13 cellular contexts compared by ENCODE assay signal in genomic region chr3:125231895-125232294, GRCh38. TPM values are rescaled to one million over a fixed set of nuclear protein-coding genes. Genes with fewer than 3 reads are reported as not detected.
DNase-seq lines count a peak whose midpoint lies in the region; ATAC-seq, FAIRE-seq and TF ChIP-seq lines count a peak whose summit lies in the region.
"Had no signal": no experiment of that assay in that cellular context is flagged by ENCODE, and none has a peak within 500 bp of the region (broad histone marks: within the 10 kb centered on the region; RNA-seq: fewer than 3 reads in every experiment).

No MANE protein-coding gene starts in this region.

- TF ChIP-seq RAD21 in A549 (conservative IDR thresholded peaks at IDR 0.05 in 1 of 2, IDR thresholded peaks at IDR 0.05 in 1 of 2), result no peak

- H3K36me3 ChIP-seq in adipocyte (ENCODE audit: control insufficient read depth, insufficient read depth, low read length, severe bottlenecking) (peaks cover 18% of the 10 kb centered on the region), mesendoderm (ENCODE audit: control insufficient read depth, insufficient read depth, low read length) (no peaks in the 10 kb centered on the region)
- H3K36me3 ChIP-seq: ovary had no signal

- POLR2A ChIA-PET in A549 (lab: Yijun Ruan, JAX), result no interaction called here

- no peak overlapping the region for H2BK15ac ChIP-seq in mesendoderm (replicated peaks; ENCODE audit: low read depth)

- H3K18ac ChIP-seq in mesendoderm (ENCODE audit: low read length), result no peak overlapping the region

- peaks cover 13% of the 10 kb centered on the region; the same call in 2 of the 3 replicates for H3K4me1 ChIP-seq in A549
- peaks cover 36% of the 10 kb centered on the region for H3K4me1 ChIP-seq in adipocyte (ENCODE audit: control insufficient read depth, insufficient read depth, low read length)
- H3K4me1 ChIP-seq in mesendoderm (ENCODE audit: control insufficient read depth, low read depth, low read length), result peaks cover 3% of the 10 kb centered on the region
- H3K4me1 ChIP-seq: SJCRH30 had no signal

- H2AK5ac ChIP-seq in mesendoderm (ENCODE audit: low read length), result no peak overlapping the region

- no peak for TF ChIP-seq POLR2A in A549 (IDR thresholded peaks at IDR 0.05; ENCODE audit: low read length)

- H3K4me2 ChIP-seq in A549, result peak overlapping the region; percentile 21; the same call in 2 of the 3 replicates
- H3K4me2 ChIP-seq in mesendoderm (ENCODE audit: low read length), result no peak overlapping the region

- H3K27me3 ChIP-seq in adipocyte (replicated peaks; ENCODE audit: control insufficient read depth, insufficient read depth, low read length) (no peaks in the 10 kb centered on the region), mesendoderm (ENCODE audit: insufficient read depth, low read length, poor library complexity) (no peaks in the 10 kb centered on the region)
- H3K27me3 ChIP-seq: ovary, SJCRH30 had no signal

- no peak for TF ChIP-seq EP300 in A549 (IDR thresholded peaks at IDR 0.05)

- no peaks in the 10 kb centered on the region for H3K9me3 ChIP-seq in A549
- H3K9me3 ChIP-seq in adipocyte (ENCODE audit: control insufficient read depth, low read length), result no peaks in the 10 kb centered on the region
- H3K9me3 ChIP-seq: ovary, SJCRH30 had no signal

- H3K79me2 ChIP-seq in mesendoderm (ENCODE audit: control insufficient read depth, insufficient read depth, low read length), result no peaks in the 10 kb centered on the region

- H2BK5ac ChIP-seq in mesendoderm (ENCODE audit: low read length), result no peak overlapping the region

- no peak overlapping the region for H2BK120ac ChIP-seq in mesendoderm (ENCODE audit: low read depth, low read length)

- peak overlapping the region in 1 of 2 experiments; percentile 29; a peak in 2 of 6 replicates for H3K27ac ChIP-seq in A549
- no peak overlapping the region for H3K27ac ChIP-seq in mesendoderm (ENCODE audit: low read depth, low read length)
- H3K27ac ChIP-seq: ovary, SJCRH30 had no signal

- H3K79me1 ChIP-seq in mesendoderm (ENCODE audit: low read length), result no peaks in the 10 kb centered on the region

- WGBS in A549 (ENCODE audit: missing lambda C conversion rate), result 62% methylated on average over 3 of the region's 3 CpGs
- no CpG with 5 or more reads among the region's 3 CpGs for WGBS in mesendoderm (ENCODE audit: extremely low coverage, insufficient coverage, low lambda C conversion rate)

- H3K23ac ChIP-seq in mesendoderm (ENCODE audit: low read length), result no peak overlapping the region

- TF ChIP-seq CTCF in A549 (IDR thresholded peaks at IDR 0.05), result no peak

- ATAC-seq in A549, result peak in 1 of 2 experiments; percentile 43; a peak in 1 of 6 replicates

- H4K5ac ChIP-seq in mesendoderm (ENCODE audit: low read length), result no peak overlapping the region

- H3K4me3 ChIP-seq in A549 (no peak overlapping the region), adipocyte (ENCODE audit: low read length) (no peak overlapping the region), mesendoderm (ENCODE audit: low read length) (no peak overlapping the region)
- H3K4me3 ChIP-seq: ovary, SJCRH30 had no signal

- CTCF ChIA-PET in A549 (lab: Yijun Ruan, JAX), result interaction anchor here (0.6 to 0.9 kb wide), 2 partner anchors 95 to 350 kb away, joined by 3 read pairs; no protein-coding TSS in a partner anchor

- no peak overlapping the region for H3K56ac ChIP-seq in mesendoderm (ENCODE audit: low read length)

- H3K4ac ChIP-seq in mesendoderm (ENCODE audit: low read depth, low read length), result no peak overlapping the region

- no peak for DNase-seq in A549 (ENCODE audit: low read depth in 1 of 2, low spot score in 1 of 2)
- DNase-seq in H4 (ENCODE audit: low spot score), result peak; percentile 23
- DNase-seq in adipocyte (ENCODE audit: low read depth), result peak; percentile 71
- peak; percentile 87 for DNase-seq in iris pigment epithelial cell (ENCODE audit: low read depth)
- DNase-seq in NCI-H1930 (lab: John Stamatoyannopoulos, UW), result no peak
- DNase-seq in HT-29 (ENCODE audit: low spot score), result no peak
- DNase-seq in NCI-H69 (lab: John Stamatoyannopoulos, UW), result no peak
- DNase-seq in mesendoderm, result no peak
- DNase-seq: activated CD4-positive, alpha-beta T cell treated with anti-CD3 and anti-CD28 coated beads, Interleukin-2, amount 50 U/mL, for 4 hours; CD4-positive, CD25-positive, alpha-beta regulatory T cell; NCI-H1436; ovary; SJCRH30 had no signal

- no peak overlapping the region for H4K8ac ChIP-seq in mesendoderm (ENCODE audit: low read depth, low read length)

- H3K9ac ChIP-seq in adipocyte (ENCODE audit: low read length) (peak overlapping the region; percentile 41), mesendoderm (ENCODE audit: low read length) (no peak overlapping the region)

- FAIRE-seq in A549 (lab: Jason Lieb, UNC), result no peak

TF ChIP-seq in A549, 52 proteins besides CTCF, POLR2A, EP300 and RAD21:
- no peak for TF ChIP-seq RFX5 (IDR thresholded peaks at IDR 0.05)
- no peak for TF ChIP-seq EHMT2 (IDR thresholded peaks at IDR 0.05; ENCODE audit: low read depth)
- no peak for TF ChIP-seq NFE2L2 (conservative IDR thresholded peaks at IDR 0.05; ENCODE audit: low read length)
- no peak for TF ChIP-seq KDM1A (IDR thresholded peaks at IDR 0.05; ENCODE audit: low read depth)
- TF ChIP-seq, protein P1, sequence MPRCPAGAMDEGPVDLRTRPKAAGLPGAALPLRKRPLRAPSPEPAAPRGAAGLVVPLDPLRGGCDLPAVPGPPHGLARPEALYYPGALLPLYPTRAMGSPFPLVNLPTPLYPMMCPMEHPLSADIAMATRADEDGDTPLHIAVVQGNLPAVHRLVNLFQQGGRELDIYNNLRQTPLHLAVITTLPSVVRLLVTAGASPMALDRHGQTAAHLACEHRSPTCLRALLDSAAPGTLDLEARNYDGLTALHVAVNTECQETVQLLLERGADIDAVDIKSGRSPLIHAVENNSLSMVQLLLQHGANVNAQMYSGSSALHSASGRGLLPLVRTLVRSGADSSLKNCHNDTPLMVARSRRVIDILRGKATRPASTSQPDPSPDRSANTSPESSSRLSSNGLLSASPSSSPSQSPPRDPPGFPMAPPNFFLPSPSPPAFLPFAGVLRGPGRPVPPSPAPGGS (IDR thresholded peaks at IDR 0.05), result no peak
- no peak for TF ChIP-seq FOSB (CRISPR knock-in tag; IDR thresholded peaks at IDR 0.05)
- no peak for TF ChIP-seq REST (IDR thresholded peaks at IDR 0.05)

RNA-seq across cellular contexts. Expression of gene SLC12A8, which starts 19.3 kb away (rescaled TPM):
- polyA plus RNA-seq in A549 (2011; rRNA removed) (0.93 and 1.1 TPM in 2 replicates), A549 (2017; fragmentation: RNase III; extraction: RNeasy Plus Mini Kit Qiagen cat#74134 plus additional on column Dnase treatment) (3.4 to 5.0 TPM (median 4.2 TPM) in 3 replicates)
- 0.93 and 1.2 TPM in 2 replicates for polyA plus RNA-seq in A549 (2012; cell fraction: cytosol; rRNA removed)
- polyA plus RNA-seq in A549 (2012; cell fraction: nucleus; rRNA removed), result 1.2 and 1.3 TPM in 2 replicates
- 1.5 and 1.7 TPM in 2 replicates for polyA minus RNA-seq in A549 (2011; rRNA and poly(A)+ RNA removed)
- total RNA-seq in H4 (2014; rRNA removed; shearing (Covaris generic)), result 122 and 126 TPM in 2 replicates
- total RNA-seq in HT-29 (2014; rRNA removed; shearing (Covaris generic)), result 57.8 and 61.3 TPM in 2 replicates
- 10.7 TPM for polyA plus RNA-seq in mesendoderm (2013, experiment 1 of 2)
- polyA plus RNA-seq in mesendoderm (2013, experiment 2 of 2), result 9.8 TPM
- total RNA-seq: CD4-positive, CD25-positive, alpha-beta regulatory T cell had no signal
- polyA plus RNA-seq: CD4-positive, CD25-positive, alpha-beta regulatory T cell had no signal

Comparison
In these comparisons a context has a peak if more than half of its experiments do, and no peak if none do; other contexts are left out.
1. DNase-seq: peak in H4 (single experiment), adipocyte (single experiment) and iris pigment epithelial cell (single experiment); none in A549 (0 of 2), NCI-H1930 (0 of 2), HT-29 (single experiment), NCI-H69 (single experiment) and mesendoderm (single experiment).